8 cellular contexts compared by ENCODE assay signal in genomic region chr12:106841471-106842302, GRCh38.
DNase-seq lines count a peak whose midpoint lies in the region; ATAC-seq and TF ChIP-seq lines count a peak whose summit lies in the region.

No MANE protein-coding gene starts in this region.

- POLR2A ChIA-PET in WTC11 (lab: Charles Lee), result no interaction called here

- TF ChIP-seq CTCF in WTC11 (IDR thresholded peaks at IDR 0.05), result peak; percentile 17; the same call in 1 of the 2 replicates
- TF ChIP-seq CTCF in fibroblast of pulmonary artery (IDR thresholded peaks at IDR 0.05; ENCODE audit: low read length, missing control alignments), result peak; percentile 76
- TF ChIP-seq CTCF in omental fat pad (IDR thresholded peaks at IDR 0.05), result no peak

- H3K4me1 Mint-ChIP-seq in WTC11, result peaks cover 31% of the 10 kb centered on the region
- no peaks in the 10 kb centered on the region for H3K4me1 Mint-ChIP-seq in stimulated activated memory B cell treated with anti-CD40 and anti-IgM and Interleukin-4, amounts not matched to agents 10 μg/mL and 1 μg/mL and 100 μg/mL, for 72 hours

- H3K27me3 Mint-ChIP-seq in WTC11 (ENCODE audit: low read depth), result no peaks in the 10 kb centered on the region
- no peaks in the 10 kb centered on the region for H3K27me3 Mint-ChIP-seq in stimulated activated memory B cell treated with anti-CD40 and anti-IgM and Interleukin-4, amounts not matched to agents 10 μg/mL and 1 μg/mL and 100 μg/mL, for 72 hours

- H3K27ac Mint-ChIP-seq in WTC11, result no peak overlapping the region
- H3K27ac Mint-ChIP-seq in stimulated activated memory B cell treated with anti-CD40 and anti-IgM and Interleukin-4, amounts not matched to agents 10 μg/mL and 1 μg/mL and 100 μg/mL, for 72 hours, result no peak overlapping the region

- DNase-seq in AG08396 (ENCODE audit: low spot score), result peak; percentile 44
- peak; percentile 68 for DNase-seq in GM03348 (ENCODE audit: low spot score)
- DNase-seq in NCI-H2029 treated with DMSO at 0.1 percent for 48 hours (lab: John Stamatoyannopoulos, UW), result peak; percentile 32
- no peak for DNase-seq in WTC11 (ENCODE audit: low spot score)
- peak; percentile 72 for DNase-seq in fibroblast of pulmonary artery (ENCODE audit: low read depth)
- DNase-seq in omental fat pad (ENCODE audit: low spot score), result no peak
- no peak for DNase-seq in NCI-H128 (lab: John Stamatoyannopoulos, UW; ENCODE audit: unreplicated experiment)

- H3K9me3 Mint-ChIP-seq in WTC11, result no peaks in the 10 kb centered on the region
- no peaks in the 10 kb centered on the region for H3K9me3 Mint-ChIP-seq in stimulated activated memory B cell treated with anti-CD40 and anti-IgM and Interleukin-4, amounts not matched to agents 10 μg/mL and 1 μg/mL and 100 μg/mL, for 72 hours

- H3K4me3 Mint-ChIP-seq in WTC11, result no peak overlapping the region
- no peak overlapping the region for H3K4me3 Mint-ChIP-seq in stimulated activated memory B cell treated with anti-CD40 and anti-IgM and Interleukin-4, amounts not matched to agents 10 μg/mL and 1 μg/mL and 100 μg/mL, for 72 hours

- CTCF ChIA-PET in WTC11 (lab: Charles Lee), result interaction anchor here (0.6 to 4.0 kb wide), 31 partner anchors 10 to 484 kb away, joined by 3 to 49 read pairs (median 4); partner anchors contain the start of genes POLR3B and TMEM263

- ATAC-seq in WTC11 (peak; percentile 22; the same call in 1 of the 2 replicates), omental fat pad (ENCODE audit: low FRiP score) (peak; percentile 63)
- no peak for ATAC-seq in stimulated activated memory B cell treated with anti-CD40 and anti-IgM and Interleukin-4, amounts not matched to agents 10 μg/mL and 1 μg/mL and 100 μg/mL, for 72 hours

- H3K4me3 ChIP-seq in fibroblast of pulmonary artery (replicated peaks; ENCODE audit: low read depth, low read length), result no peak overlapping the region

- H3K36me3 Mint-ChIP-seq in WTC11, result peaks cover 8% of the 10 kb centered on the region
- peaks cover 4% of the 10 kb centered on the region for H3K36me3 Mint-ChIP-seq in stimulated activated memory B cell treated with anti-CD40 and anti-IgM and Interleukin-4, amounts not matched to agents 10 μg/mL and 1 μg/mL and 100 μg/mL, for 72 hours

TF ChIP-seq in WTC11, 78 proteins besides CTCF, POLR2A, EP300 and RAD21:
- TF ChIP-seq AR (CRISPR knock-in tag; IDR thresholded peaks at IDR 0.05) (no peak), CREB1 (CRISPR knock-in tag; IDR thresholded peaks at IDR 0.05) (no peak), IRF2 (CRISPR knock-in tag; IDR thresholded peaks at IDR 0.05; ENCODE audit: borderline replicate concordance, low read depth) (no peak), TEAD4 (CRISPR knock-in tag; IDR thresholded peaks at IDR 0.05) (no peak), ETV6 (CRISPR knock-in tag; IDR thresholded peaks at IDR 0.05) (no peak)
- TF ChIP-seq, protein P1, sequence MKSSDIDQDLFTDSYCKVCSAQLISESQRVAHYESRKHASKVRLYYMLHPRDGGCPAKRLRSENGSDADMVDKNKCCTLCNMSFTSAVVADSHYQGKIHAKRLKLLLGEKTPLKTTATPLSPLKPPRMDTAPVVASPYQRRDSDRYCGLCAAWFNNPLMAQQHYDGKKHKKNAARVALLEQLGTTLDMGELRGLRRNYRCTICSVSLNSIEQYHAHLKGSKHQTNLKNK (CRISPR knock-in tag; IDR thresholded peaks at IDR 0.05), result no peak
TF ChIP-seq in WTC11: peak in this region for 0.

Comparison
In these comparisons a context has a peak if more than half of its experiments do, and no peak if none do; other contexts are left out.
1. DNase-seq: peak in AG08396 (single experiment), GM03348 (single experiment), NCI-H2029 treated with DMSO at 0.1 percent for 48 hours (single experiment) and fibroblast of pulmonary artery (single experiment); none in WTC11 (single experiment), omental fat pad (single experiment) and NCI-H128 (single experiment).
2. CTCF ChIP-seq: peak in WTC11 (single experiment) and fibroblast of pulmonary artery (single experiment); none in omental fat pad (0 of 3).